In genomic region chr11:8809605-8810272, GRCh38 we compare ENCODE assay signal across 8 cellular contexts.
DNase-seq lines count a peak whose midpoint lies in the region; ATAC-seq and TF ChIP-seq lines count a peak whose summit lies in the region.

No MANE protein-coding gene starts in this region.

- H3K36me3 ChIP-seq in lung (ENCODE audit: control insufficient read depth in 2 of 2, insufficient read depth in 2 of 2, low read length in 2 of 2) (no peaks in the 10 kb centered on the region), tibial artery (no peaks in the 10 kb centered on the region)

- TF ChIP-seq CTCF in dorsolateral prefrontal cortex (IDR thresholded peaks at IDR 0.05 in 54 of 56, conservative IDR thresholded peaks at IDR 0.05 in 2 of 56; ENCODE audit: low read depth in 1 of 56, partially characterized antibody in 56 of 56) (no peak), lung (IDR thresholded peaks at IDR 0.05; ENCODE audit: control extremely low read depth, extremely low read depth) (no peak), tibial artery (IDR thresholded peaks at IDR 0.05) (no peak)

- H3K9me3 ChIP-seq in lung (ENCODE audit: control insufficient read depth in 2 of 2, insufficient read depth in 1 of 2, low read length in 1 of 2) = no peaks in the 10 kb centered on the region
- H3K9me3 ChIP-seq in tibial artery = no peaks in the 10 kb centered on the region

- peak overlapping the region in 57 of 59 donors; percentile 31 to 93 (median 82) for H3K27ac ChIP-seq in dorsolateral prefrontal cortex
- H3K27ac ChIP-seq in lung (ENCODE audit: low read depth in 1 of 2, low read length in 1 of 2) = peak overlapping the region; percentile 73 to 83
- peak overlapping the region; percentile 87 to 91 for H3K27ac ChIP-seq in tibial artery

- peak overlapping the region; percentile 53 to 87 (median 70) for H3K4me3 ChIP-seq in dorsolateral prefrontal cortex
- H3K4me3 ChIP-seq in lung = no peak overlapping the region
- H3K4me3 ChIP-seq in tibial artery = peak overlapping the region; percentile 66 to 71

- H3K27me3 ChIP-seq in dorsolateral prefrontal cortex (no peaks in the 10 kb centered on the region), lung (ENCODE audit: control insufficient read depth, insufficient read depth) (no peaks in the 10 kb centered on the region), tibial artery (no peaks in the 10 kb centered on the region)

- WGBS in lung, 2 donors = 50 to 80% methylated on average over 7 of the region's 7 CpGs

- intact Hi-C loops in dorsolateral prefrontal cortex (cut with DNase I) = loop anchor here (1.0 to 10.0 kb wide), 4 partner anchors 105 to 122 kb away; partner anchors contain the start of gene AKIP1 (in 1 of the 2)
- intact Hi-C loops in tibial artery (cut with DNase I; ENCODE audit: low total_unique reads) = loop anchor here (5.0 kb wide), 1 partner anchor 127 kb away; the partner anchor contains the start of genes RPL27A and TRIM66

- DNase-seq in NCI-H146 (lab: John Stamatoyannopoulos, UW) (peak; percentile 28), NCI-H146 treated with DMSO at 0.1 percent for 48 hours (lab: John Stamatoyannopoulos, UW; ENCODE audit: unreplicated experiment) (no peak), dorsolateral prefrontal cortex (no peak), lung (ENCODE audit: low spot score) (no peak), tibial artery (no peak), NOMO-1 treated with DMSO at 0.1 percent for 48 hours (lab: John Stamatoyannopoulos, UW; ENCODE audit: unreplicated experiment) (no peak)

- peaks cover 29 to 34% of the 10 kb centered on the region in 2 donors for H3K4me1 ChIP-seq in lung (ENCODE audit: control insufficient read depth in 2 of 2, insufficient read depth in 2 of 2, low read length in 2 of 2)
- H3K4me1 ChIP-seq in tibial artery = peaks cover 0 to 78% (median 64%) of the 10 kb centered on the region in 4 donors

- ATAC-seq in lung (ENCODE audit: insufficient read depth, low FRiP score) (no peak), HG03520 (IDR thresholded peaks at IDR 0.05; ENCODE audit: unreplicated experiment) (no peak), GM18858 (IDR thresholded peaks at IDR 0.05; ENCODE audit: unreplicated experiment) (no peak)
